Comparison of ENCODE assay signal across 22 cellular contexts in the genomic region with DNA sequence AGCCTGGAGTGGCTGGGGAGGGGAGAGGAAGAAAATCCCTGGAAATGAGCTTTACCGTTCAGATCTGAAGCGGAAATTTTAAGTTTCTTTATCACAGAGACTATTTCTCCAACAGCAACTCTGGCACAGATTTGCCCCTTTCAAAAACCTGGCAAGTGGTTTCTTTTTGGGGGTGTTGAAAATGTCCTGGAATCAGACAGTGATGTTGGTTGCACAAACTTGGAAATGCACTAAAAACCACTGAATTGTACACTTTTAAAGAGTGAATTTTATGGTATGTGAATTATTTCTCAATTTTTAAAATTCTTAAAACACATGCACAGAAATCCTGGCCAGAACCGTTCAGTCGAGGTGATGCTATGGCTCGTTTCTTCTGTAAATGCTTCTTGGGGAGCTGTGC.
DNase-seq lines count a peak whose midpoint lies in the region; ATAC-seq and TF ChIP-seq lines count a peak whose summit lies in the region.
"Had no signal": no experiment of that assay in that cellular context is flagged by ENCODE, and none has a peak within 500 bp of the region (broad histone marks: within the 10 kb centered on the region; RNA-seq: fewer than 3 reads in every experiment).

No MANE protein-coding gene starts in this region.

- H3K9me3 ChIP-seq in IMR-90 (ENCODE audit: control insufficient read depth, insufficient read depth, low read length): no peaks in the 10 kb centered on the region
- H3K9me3 ChIP-seq: BLaER1 had no signal

- intact Hi-C loops in activated CD4-positive, alpha-beta T cell treated with anti-CD3 and anti-CD28 coated beads, Interleukin-2, amount 10 ng/mL, durations not matched to agents 24 days and 14 days (cut with micrococcal nuclease): loop anchor here (5.0 kb wide), 3 partner anchors 38 to 262 kb away; no protein-coding TSS in a partner anchor
- intact Hi-C loops in IMR-90 (cut with micrococcal nuclease): no loop called here

- no peak overlapping the region for H2BK5ac ChIP-seq in IMR-90 (ENCODE audit: low read depth, low read length, poor library complexity, severe bottlenecking)

- H3K79me1 ChIP-seq in IMR-90 (ENCODE audit: low read depth in 1 of 2, low read length in 2 of 2): no peaks in the 10 kb centered on the region

- H3K4me3 ChIP-seq in AG10803 (ENCODE audit: low read length) (no peak overlapping the region), IMR-90 (ENCODE audit: insufficient read depth, low read depth, low read length) (no peak overlapping the region), fibroblast of pulmonary artery (replicated peaks; ENCODE audit: low read depth, low read length) (no peak overlapping the region)
- H3K4me3 ChIP-seq: BLaER1, K562 had no signal

- peak overlapping the region; percentile 45 for H2AFZ ChIP-seq in IMR-90 (replicated peaks; ENCODE audit: low read length, poor library complexity)

- peaks cover 6% of the 10 kb centered on the region for H3K4me1 ChIP-seq in IMR-90 (ENCODE audit: control insufficient read depth, insufficient read depth, low read length)

- H4K5ac ChIP-seq in IMR-90 (ENCODE audit: low read depth, low read length): no peak overlapping the region

- H3K36me3 ChIP-seq in IMR-90 (ENCODE audit: control insufficient read depth, insufficient read depth, low read length): no peaks in the 10 kb centered on the region
- H3K36me3 ChIP-seq: BLaER1 had no signal

- peaks cover 3% of the 10 kb centered on the region for H3K9me1 ChIP-seq in IMR-90 (ENCODE audit: insufficient read depth, low read length)

- peak overlapping the region; percentile 96 for H3K27ac Mint-ChIP-seq in activated CD4-positive, alpha-beta T cell treated with anti-CD3 and anti-CD28 coated beads, Interleukin-2, amount 10 ng/mL, durations not matched to agents 24 days and 14 days
- H3K27ac Mint-ChIP-seq in activated CD4-positive, alpha-beta T cell treated with anti-CD3 and anti-CD28 coated beads, Interleukin-2, amount 10 ng/mL, durations not matched to agents 7 days and 5 days: no peak overlapping the region
- H3K27ac Mint-ChIP-seq: CD4-positive, CD25-positive, alpha-beta regulatory T cell had no signal

- peak overlapping the region; percentile 75 for H2AK5ac ChIP-seq in IMR-90 (ENCODE audit: low read depth, low read length)

- in situ Hi-C loops in IMR-90 (cut with MboI; ENCODE audit: low sequenced_read_pairs): loop anchor here (25.0 kb wide), 1 partner anchor 813 kb away; no protein-coding TSS in a partner anchor

- POLR2A ChIA-PET in activated CD4-positive, alpha-beta T cell treated with anti-CD3 and anti-CD28 coated beads, Interleukin-2, amount 10 ng/mL, durations not matched to agents 7 days and 5 days (lab: Charles Lee): no interaction called here
- POLR2A ChIA-PET in IMR-90 (lab: Charles Lee; ENCODE audit: unreplicated experiment): no interaction called here

- H3K9ac ChIP-seq in IMR-90 (ENCODE audit: low read depth, low read length): no peak overlapping the region
- H3K9ac ChIP-seq: BLaER1 had no signal

- no peak overlapping the region for H3K18ac ChIP-seq in IMR-90 (ENCODE audit: low read depth, low read length)

- no peak for TF ChIP-seq CTCF in AG10803 (conservative IDR thresholded peaks at IDR 0.05; ENCODE audit: low read length)
- no peak for TF ChIP-seq CTCF in IMR-90 (conservative IDR thresholded peaks at IDR 0.05; ENCODE audit: low read depth, low read length)
- no peak for TF ChIP-seq CTCF in fibroblast of pulmonary artery (IDR thresholded peaks at IDR 0.05; ENCODE audit: low read length, missing control alignments)

- H3K36me3 Mint-ChIP-seq in activated CD4-positive, alpha-beta T cell treated with anti-CD3 and anti-CD28 coated beads, Interleukin-2, amount 10 ng/mL, durations not matched to agents 24 days and 14 days (ENCODE audit: low read depth): peaks cover 21% of the 10 kb centered on the region
- peaks cover 33% of the 10 kb centered on the region for H3K36me3 Mint-ChIP-seq in activated CD4-positive, alpha-beta T cell treated with anti-CD3 and anti-CD28 coated beads, Interleukin-2, amount 10 ng/mL, durations not matched to agents 7 days and 5 days (ENCODE audit: low read depth)
- H3K36me3 Mint-ChIP-seq: CD4-positive, CD25-positive, alpha-beta regulatory T cell had no signal

- TF ChIP-seq RAD21 in IMR-90 (IDR thresholded peaks at IDR 0.05; ENCODE audit: low read length): no peak

- dilution Hi-C loops in IMR-90 (cut with HindIII; ENCODE audit: low sequenced_read_pairs, unreplicated experiment): no loop called here

- H2BK120ac ChIP-seq in IMR-90 (ENCODE audit: low read depth, low read length): peak overlapping the region; percentile 75; the same call in 1 of the 2 replicates

- H3K4me2 ChIP-seq in IMR-90 (ENCODE audit: low read depth, low read length): no peak overlapping the region
- H3K4me2 ChIP-seq: BLaER1 had no signal

- H3K4me3 Mint-ChIP-seq in activated CD4-positive, alpha-beta T cell treated with anti-CD3 and anti-CD28 coated beads, Interleukin-2, amount 10 ng/mL, durations not matched to agents 24 days and 14 days: no peak overlapping the region
- H3K4me3 Mint-ChIP-seq in activated CD4-positive, alpha-beta T cell treated with anti-CD3 and anti-CD28 coated beads, Interleukin-2, amount 10 ng/mL, durations not matched to agents 7 days and 5 days: no peak overlapping the region
- H3K4me3 Mint-ChIP-seq: CD4-positive, CD25-positive, alpha-beta regulatory T cell had no signal

- peaks cover 14% of the 10 kb centered on the region for H3K9me3 Mint-ChIP-seq in activated CD4-positive, alpha-beta T cell treated with anti-CD3 and anti-CD28 coated beads, Interleukin-2, amount 10 ng/mL, durations not matched to agents 24 days and 14 days
- H3K9me3 Mint-ChIP-seq in activated CD4-positive, alpha-beta T cell treated with anti-CD3 and anti-CD28 coated beads, Interleukin-2, amount 10 ng/mL, durations not matched to agents 7 days and 5 days: peaks cover 17% of the 10 kb centered on the region

- no peaks in the 10 kb centered on the region for H4K20me1 ChIP-seq in IMR-90 (ENCODE audit: insufficient read depth, low read length)
- H4K20me1 ChIP-seq: BLaER1 had no signal

- H3K27me3 Mint-ChIP-seq in activated CD4-positive, alpha-beta T cell treated with anti-CD3 and anti-CD28 coated beads, Interleukin-2, amount 10 ng/mL, durations not matched to agents 24 days and 14 days: no peaks in the 10 kb centered on the region
- no peaks in the 10 kb centered on the region for H3K27me3 Mint-ChIP-seq in activated CD4-positive, alpha-beta T cell treated with anti-CD3 and anti-CD28 coated beads, Interleukin-2, amount 10 ng/mL, durations not matched to agents 7 days and 5 days

- H3K4ac ChIP-seq in IMR-90 (ENCODE audit: low read depth, low read length): peak overlapping the region; percentile 54

- TF ChIP-seq POLR2A in IMR-90 (IDR thresholded peaks at IDR 0.05; ENCODE audit: low read depth, low read length): no peak

- H2BK15ac ChIP-seq in IMR-90 (ENCODE audit: low read depth, low read length): peak overlapping the region; percentile 60; the same call in 1 of the 3 replicates

- H3K56ac ChIP-seq in IMR-90 (ENCODE audit: extremely low read depth, insufficient read depth, low read length): no peak overlapping the region

- no peak overlapping the region for H3K23ac ChIP-seq in IMR-90 (ENCODE audit: low read depth, low read length)

- H3K27ac ChIP-seq in IMR-90 (ENCODE audit: insufficient read depth, low read length): no peak overlapping the region
- H3K27ac ChIP-seq: BLaER1, RWPE1 had no signal

- H2AK9ac ChIP-seq in IMR-90 (replicated peaks; ENCODE audit: low read depth, low read length, poor library complexity): no peak overlapping the region

- DNase-seq in activated CD4-positive, alpha-beta T cell treated with anti-CD3 and anti-CD28 coated beads, Interleukin-2, amount 10 ng/mL, durations not matched to agents 24 days and 14 days: no peak
- DNase-seq in activated CD4-positive, alpha-beta T cell treated with anti-CD3 and anti-CD28 coated beads, Interleukin-2, amount 10 ng/mL, durations not matched to agents 7 days and 5 days: no peak
- DNase-seq in AG10803 (ENCODE audit: low read depth) (peak; percentile 74), IMR-90 (no peak), fibroblast of pulmonary artery (ENCODE audit: low read depth) (peak; percentile 19), NCI-H2081 (lab: John Stamatoyannopoulos, UW) (no peak), NCI-H226 (no peak)
- DNase-seq: CD4-positive, CD25-positive, alpha-beta regulatory T cell; DMS153; DND-41; Kasumi-1; MV-4-11; NCI-H1105 treated with DMSO at 0.1 percent for 48 hours; NCI-H146; NCI-H1930; NCI-H526 treated with DMSO at 0.1 percent for 48 hours; SHP77 had no signal

- H4K91ac ChIP-seq in IMR-90 (ENCODE audit: insufficient read depth, low read depth, low read length): peak overlapping the region; percentile 24

- CTCF ChIA-PET in activated CD4-positive, alpha-beta T cell treated with anti-CD3 and anti-CD28 coated beads, Interleukin-2, amount 10 ng/mL, durations not matched to agents 7 days and 5 days (lab: Charles Lee): interaction anchor here (1.3 kb wide), 1 partner anchor 11 kb away, joined by 3 read pairs; no protein-coding TSS in a partner anchor
- CTCF ChIA-PET in IMR-90 (lab: Yijun Ruan, JAX): interaction anchor here (0.5 kb wide), 1 partner anchor 119 kb away, joined by 5 read pairs; no protein-coding TSS in a partner anchor

- 0 out of 2 replicates have a peak overlapping the region, but pooled peaks have one; percentile 34 for H3K14ac ChIP-seq in IMR-90 (replicated peaks; ENCODE audit: low read depth, low read length)

- BruUV-seq in IMR-90 (replicated peaks; lab: Mats Ljungman, UMichigan): no TSS peak

- ATAC-seq in IMR-90 (ENCODE audit: low read depth): no peak
- ATAC-seq: HepG2, K562, Panc1 had no signal

- H2BK20ac ChIP-seq in IMR-90 (ENCODE audit: low read depth, low read length): peak overlapping the region; percentile 85

- no peaks in the 10 kb centered on the region for H3K27me3 ChIP-seq in IMR-90 (ENCODE audit: control insufficient read depth, insufficient read depth, low read length)
- H3K27me3 ChIP-seq: BLaER1 had no signal

- WGBS in IMR-90 (ENCODE audit: extremely low coverage in 2 of 2, insufficient read length in 1 of 2), 2 experiments: 82% methylated on average over 3 of the region's 5 CpGs; no CpG with 5 or more reads in 1 of the 2 experiments

- peak overlapping the region in 1 of 2 experiments; percentile 24; a peak in 1 of 4 replicates for H4K8ac ChIP-seq in IMR-90 (ENCODE audit: low read depth in 2 of 2, low read length in 2 of 2)

- peaks cover 68% of the 10 kb centered on the region for H3K4me1 Mint-ChIP-seq in activated CD4-positive, alpha-beta T cell treated with anti-CD3 and anti-CD28 coated beads, Interleukin-2, amount 10 ng/mL, durations not matched to agents 24 days and 14 days
- H3K4me1 Mint-ChIP-seq in activated CD4-positive, alpha-beta T cell treated with anti-CD3 and anti-CD28 coated beads, Interleukin-2, amount 10 ng/mL, durations not matched to agents 7 days and 5 days: peaks cover 73% of the 10 kb centered on the region

TF ChIP-seq in IMR-90, 13 proteins besides CTCF, POLR2A, EP300 and RAD21 (continues in another document):
- no peak for TF ChIP-seq RFX5 (IDR thresholded peaks at IDR 0.05; ENCODE audit: low read depth, low read length)
- no peak for TF ChIP-seq CHD1 (IDR thresholded peaks at IDR 0.05; ENCODE audit: low read depth, low read length)
- no peak for TF ChIP-seq FOS (IDR thresholded peaks at IDR 0.05; ENCODE audit: low read depth, low read length)
- no peak for TF ChIP-seq CEBPB (IDR thresholded peaks at IDR 0.05; ENCODE audit: low read depth, low read length)
- TF ChIP-seq MAZ (IDR thresholded peaks at IDR 0.05; ENCODE audit: borderline replicate concordance, low read depth, low read length): no peak

Comparison
In these comparisons a context has a peak if more than half of its experiments do, and no peak if none do; other contexts are left out.
1. DNase-seq: peak in AG10803 (single experiment) and fibroblast of pulmonary artery (single experiment); none in activated CD4-positive, alpha-beta T cell treated with anti-CD3 and anti-CD28 coated beads, Interleukin-2, amount 10 ng/mL, durations not matched to agents 24 days and 14 days (single experiment), activated CD4-positive, alpha-beta T cell treated with anti-CD3 and anti-CD28 coated beads, Interleukin-2, amount 10 ng/mL, durations not matched to agents 7 days and 5 days (single experiment), IMR-90 (single experiment), NCI-H2081 (0 of 2) and NCI-H226 (single experiment).